ENCODE assay signal across 8 cellular contexts in the genomic region with DNA sequence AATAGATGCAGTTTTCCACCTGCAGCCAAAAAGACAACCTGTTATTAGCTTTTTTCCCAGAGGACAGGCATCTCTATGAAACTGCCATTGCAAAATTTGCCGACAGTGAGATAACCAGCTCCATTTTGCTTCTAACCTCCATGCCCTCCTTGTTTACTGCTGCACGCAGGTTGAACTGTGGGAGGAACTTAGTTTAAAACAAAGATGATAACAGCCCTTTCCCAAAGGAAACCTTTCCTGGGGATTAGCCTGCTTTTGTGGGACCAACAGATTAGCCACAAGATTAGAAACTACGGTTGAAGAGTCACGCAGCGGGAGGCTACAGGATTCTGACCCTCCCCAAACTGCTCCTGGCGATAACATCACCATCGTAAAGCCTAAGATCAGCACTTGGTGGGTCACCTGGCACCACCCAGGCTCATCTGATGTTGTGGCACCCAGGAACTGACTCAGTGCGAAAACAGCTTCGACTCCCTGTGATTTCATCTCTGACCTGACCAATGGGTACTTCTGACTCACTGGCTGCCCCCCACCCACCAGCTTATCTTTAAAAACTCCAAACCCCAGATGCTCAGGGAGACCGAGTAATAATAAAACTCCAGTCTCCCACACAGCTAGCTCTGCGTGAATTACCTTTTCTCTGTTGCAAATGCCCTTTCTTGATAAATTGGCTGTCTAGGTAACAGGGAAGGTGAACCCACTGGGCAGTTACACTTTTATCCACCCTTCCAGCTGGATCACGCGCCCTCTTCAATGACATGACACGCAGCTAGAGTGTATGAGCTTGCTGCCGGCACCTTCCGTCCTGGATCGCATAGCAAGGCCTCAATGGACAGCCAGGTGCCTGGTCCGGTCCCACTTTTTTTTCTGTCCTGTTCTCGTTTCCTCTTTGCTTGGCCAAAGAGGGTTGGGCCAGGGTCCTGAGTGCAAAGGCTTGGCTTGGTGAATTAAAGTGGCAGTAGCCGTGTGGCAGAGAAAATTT. TPM values are rescaled to one million over a fixed set of nuclear protein-coding genes. Genes with fewer than 3 reads are reported as not detected.
DNase-seq lines count a peak whose midpoint lies in the region; ATAC-seq, FAIRE-seq and TF ChIP-seq lines count a peak whose summit lies in the region.

No MANE protein-coding gene starts in this region.

- H3K4me2 ChIP-seq in H9 (ENCODE audit: insufficient read depth, insufficient read length, low read length) = peak overlapping the region; percentile 61

- H3K36me3 Mint-ChIP-seq in H9 (ENCODE audit: insufficient read depth in 1 of 3, low read depth in 3 of 3) (peaks cover 36 to 63% (median 53%) of the 10 kb centered on the region in 3 experiments; a peak in 6 of 7 replicates), T-helper 17 cell (ENCODE audit: low read depth) (peaks cover 4% of the 10 kb centered on the region)

- H2AK5ac ChIP-seq in H9 (ENCODE audit: insufficient read length, low read length) = no peak overlapping the region

- no peak overlapping the region for H2AFZ ChIP-seq in H9 (ENCODE audit: low read length)

- no peaks in the 10 kb centered on the region for H4K20me1 ChIP-seq in H9 (ENCODE audit: control insufficient read depth, insufficient read depth, insufficient read length)

- no peaks in the 10 kb centered on the region for H3K4me1 ChIP-seq in H9 (ENCODE audit: insufficient read depth, low read length)
- H3K4me1 ChIP-seq in mucosa of rectum (ENCODE audit: control insufficient read depth in 2 of 2, insufficient read depth in 2 of 2, low read length in 2 of 2) = peaks cover 30 to 31% of the 10 kb centered on the region in 2 donors
- H3K4me1 ChIP-seq in thoracic aorta (ENCODE audit: control insufficient read depth in 1 of 2, low read depth in 2 of 2) = peaks cover 9 to 32% of the 10 kb centered on the region in 2 donors

- H4K8ac ChIP-seq in H9 (replicated peaks; ENCODE audit: insufficient read length, low read depth, low read length) = no peak overlapping the region

- no peaks in the 10 kb centered on the region; the same call in 1 of the 2 replicates for H3K79me2 ChIP-seq in H9 (ENCODE audit: insufficient read depth, low read length)

- H3K9ac ChIP-seq in H9 (ENCODE audit: extremely low read depth, insufficient read length, low read length) = peak overlapping the region; percentile 53
- H3K9ac ChIP-seq in mucosa of rectum (ENCODE audit: low read depth in 1 of 2, low read length in 2 of 2) = peak overlapping the region; percentile 84 to 90

- H3K27me3 ChIP-seq in H9 (ENCODE audit: insufficient read depth, low read length) = no peaks in the 10 kb centered on the region
- H3K27me3 ChIP-seq in bronchial epithelial cell (ENCODE audit: control insufficient read depth, insufficient read depth, low read length) = no peaks in the 10 kb centered on the region
- H3K27me3 ChIP-seq in mucosa of rectum (ENCODE audit: control insufficient read depth in 2 of 2, insufficient read depth in 2 of 2, low read length in 2 of 2) = no peaks in the 10 kb centered on the region
- no peaks in the 10 kb centered on the region for H3K27me3 ChIP-seq in thoracic aorta (replicated peaks; ENCODE audit: insufficient read depth)

- peak overlapping the region; percentile 91 for H3K4me3 ChIP-seq in bronchial epithelial cell (ENCODE audit: low read depth, low read length)
- peak overlapping the region; percentile 82 to 87 for H3K4me3 ChIP-seq in mucosa of rectum (ENCODE audit: low read length in 2 of 2)
- H3K4me3 ChIP-seq in thoracic aorta = peak overlapping the region; percentile 96

- no peak overlapping the region for H4K5ac ChIP-seq in H9 (ENCODE audit: insufficient read length, low read depth, low read length)

- H2BK5ac ChIP-seq in H9 (ENCODE audit: insufficient read length, low read length) = no peak overlapping the region

- H3K4me1 Mint-ChIP-seq in H9 (peaks cover 28 to 30% of the 10 kb centered on the region in 2 experiments), T-helper 17 cell (peaks cover 40% of the 10 kb centered on the region)

- H2BK20ac ChIP-seq in H9 (ENCODE audit: low read depth, low read length, poor library complexity, severe bottlenecking) = no peak overlapping the region

- H3K23ac ChIP-seq in H9 (ENCODE audit: insufficient read length, low read depth, low read length) = no peak overlapping the region

- peaks cover 10% of the 10 kb centered on the region for H3K23me2 ChIP-seq in H9 (ENCODE audit: insufficient read length, low read depth, low read length, poor library complexity, severe bottlenecking)

- H3K4me3 Mint-ChIP-seq in H9 (peak overlapping the region; percentile 81 to 89), T-helper 17 cell (peak overlapping the region; percentile 87)

- no peak overlapping the region for H3K14ac ChIP-seq in H9 (ENCODE audit: insufficient read depth, low read length)

- no peak overlapping the region for H3K56ac ChIP-seq in H9 (ENCODE audit: insufficient read length, low read depth, low read length)

- H4K91ac ChIP-seq in H9 (ENCODE audit: insufficient read length, low read depth, low read length) = no peak overlapping the region

- no peak overlapping the region for H2BK15ac ChIP-seq in H9 (ENCODE audit: low read depth, low read length)

- H3K18ac ChIP-seq in H9 (ENCODE audit: insufficient read length, low read depth, low read length) = no peak overlapping the region

- H3K27ac Mint-ChIP-seq in H9 = peak overlapping the region in 2 of 3 experiments; percentile 55 to 79; a peak in 3 of 7 replicates
- H3K27ac Mint-ChIP-seq in T-helper 17 cell = peak overlapping the region; percentile 96

- H3K9me3 Mint-ChIP-seq in H9 = no peaks in the 10 kb centered on the region

- H3T11ph ChIP-seq in H9 (ENCODE audit: low read length) = no peak overlapping the region

- H3K27me3 Mint-ChIP-seq in H9 (ENCODE audit: low read depth) (no peaks in the 10 kb centered on the region; the same call in 1 of the 2 replicates), T-helper 17 cell (no peaks in the 10 kb centered on the region)

- no CpG with 5 or more reads among the region's 20 CpGs for WGBS in H9 (ENCODE audit: extremely low coverage, insufficient read length, low lambda C conversion rate)

- FAIRE-seq in bronchial epithelial cell (lab: Jason Lieb, UNC) = peak; percentile 89

- no peak overlapping the region for H3K4ac ChIP-seq in H9 (ENCODE audit: low read depth, low read length)

- H2BK12ac ChIP-seq in H9 (ENCODE audit: insufficient read length, low read depth, low read length) = no peak overlapping the region

- H3K27ac ChIP-seq in H9 (ENCODE audit: insufficient read length, low read depth, low read length) = no peak overlapping the region
- no peak overlapping the region for H3K27ac ChIP-seq in mucosa of rectum (ENCODE audit: low read depth in 2 of 2, low read length in 2 of 2)
- peak overlapping the region; percentile 66 to 88 for H3K27ac ChIP-seq in thoracic aorta

- ATAC-seq in T-helper 17 cell (peak; percentile 21), thoracic aorta (ENCODE audit: insufficient number of reproducible peaks, low FRiP score, low read depth) (no peak)

- no peaks in the 10 kb centered on the region for H3K79me1 ChIP-seq in H9 (ENCODE audit: insufficient read depth, low read depth, low read length, poor library complexity, severe bottlenecking)

- DNase-seq in H9 (no peak), T-helper 17 cell (peak in 1 of 3 donors; percentile 55), bronchial epithelial cell (ENCODE audit: low read depth) (peak; percentile 95), thoracic aorta (ENCODE audit: low spot score) (peak; percentile 2), SKM-1 (lab: John Stamatoyannopoulos, UW; ENCODE audit: unreplicated experiment) (no peak), DMS79 (lab: John Stamatoyannopoulos, UW) (no peak)
- no peak for DNase-seq in effector CD8-positive, alpha-beta T cell (lab: John Stamatoyannopoulos, UW)

- no peak for TF ChIP-seq CTCF in H9 (conservative IDR thresholded peaks at IDR 0.05)
- TF ChIP-seq CTCF in bronchial epithelial cell (IDR thresholded peaks at IDR 0.05; ENCODE audit: insufficient read depth, low read length, severe bottlenecking) = no peak
- TF ChIP-seq CTCF in thoracic aorta (IDR thresholded peaks at IDR 0.05) = no peak

- H3K36me3 ChIP-seq in bronchial epithelial cell (ENCODE audit: control insufficient read depth, insufficient read depth, low read length) (peaks cover 32% of the 10 kb centered on the region), mucosa of rectum (ENCODE audit: control insufficient read depth in 2 of 2, insufficient read depth in 2 of 2, low read length in 2 of 2) (peaks cover 24 to 41% of the 10 kb centered on the region in 2 donors), thoracic aorta (peaks cover 32% of the 10 kb centered on the region)

- no peaks in the 10 kb centered on the region for H3K9me3 ChIP-seq in H9 (ENCODE audit: control insufficient read depth, low read depth, low read length)
- H3K9me3 ChIP-seq in T-helper 17 cell (ENCODE audit: control insufficient read depth, low read length, poor library complexity, severe bottlenecking) = peaks cover 2% of the 10 kb centered on the region
- no peaks in the 10 kb centered on the region for H3K9me3 ChIP-seq in mucosa of rectum (ENCODE audit: control insufficient read depth in 2 of 2, low read length in 2 of 2)
- no peaks in the 10 kb centered on the region for H3K9me3 ChIP-seq in thoracic aorta

- H2BK120ac ChIP-seq in H9 (ENCODE audit: low read depth, low read length, poor library complexity, severe bottlenecking) = no peak overlapping the region

RNA-seq across cellular contexts. Expression of gene NOP14, which starts 27.2 kb away (rescaled TPM):
- total RNA-seq in H9 (2021) (50.1 and 50.3 TPM in 2 replicates), T-helper 17 cell (10 to 100 TPM; 32.8 to 34.0 TPM), bronchial epithelial cell (20.9 and 31.1 TPM in 2 replicates), thoracic aorta (10 to 100 TPM in 1 of 2 donors, 1 to 10 TPM in 1; 6.6 to 21.0 TPM)

RNA-seq across cellular contexts. Expression of gene GRK4, which starts 27.3 kb away (rescaled TPM):
- total RNA-seq in H9 (2021) = 4.3 and 4.8 TPM in 2 replicates
- total RNA-seq in T-helper 17 cell = 1 to 10 TPM; 1.7 to 3.6 TPM
- total RNA-seq in bronchial epithelial cell = 1.4 and 3.7 TPM in 2 replicates
- total RNA-seq in thoracic aorta = 1 to 10 TPM; 6.9 to 9.9 TPM

Comparison
In these comparisons a context has a peak if more than half of its experiments do, and no peak if none do; other contexts are left out.
1. DNase-seq: peak in bronchial epithelial cell (single experiment) and thoracic aorta (single experiment); none in H9 (single experiment), SKM-1 (single experiment), DMS79 (single experiment) and effector CD8-positive, alpha-beta T cell (single experiment).
2. H3K27ac ChIP-seq: peak in thoracic aorta (2 of 2); none in H9 (single experiment) and mucosa of rectum (0 of 2).
3. Peak in every context shown above with its lines, with median percentiles within 50 percentile points of each other: H3K4me3 ChIP-seq.